14 cellular contexts compared by ENCODE assay signal in the genomic region with DNA sequence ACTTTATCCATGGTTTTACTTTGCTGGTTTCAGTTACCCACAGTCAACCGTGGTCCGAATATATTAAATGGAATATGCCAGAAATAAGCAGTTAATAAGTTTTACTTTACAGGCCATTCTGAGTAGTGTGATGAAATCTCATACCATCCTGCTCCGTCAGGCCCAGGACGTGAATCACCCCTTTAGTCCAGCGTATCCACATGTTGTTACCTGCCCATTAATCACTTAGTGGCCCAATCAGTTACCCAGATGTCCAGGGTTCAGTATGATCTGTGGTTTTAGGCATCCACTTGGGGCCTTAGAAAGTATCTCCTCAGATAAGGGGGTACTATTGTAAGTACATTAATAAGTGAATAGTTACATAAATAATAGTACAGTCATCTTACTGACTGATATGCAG.
DNase-seq lines count a peak whose midpoint lies in the region; ATAC-seq, FAIRE-seq and TF ChIP-seq lines count a peak whose summit lies in the region.
"Had no signal": no experiment of that assay in that cellular context is flagged by ENCODE, and none has a peak within 500 bp of the region (broad histone marks: within the 10 kb centered on the region; RNA-seq: fewer than 3 reads in every experiment).

No MANE protein-coding gene starts in this region.

- H3K9me3 Mint-ChIP-seq in glutamatergic neuron (ENCODE audit: unreplicated experiment) = no peaks in the 10 kb centered on the region
- H3K9me3 Mint-ChIP-seq: natural killer cell had no signal

- H3K27me3 Mint-ChIP-seq in glutamatergic neuron (ENCODE audit: unreplicated experiment) = no peaks in the 10 kb centered on the region

- WGBS in prostate gland = 53% methylated on average over 5 of the region's 5 CpGs

- H3K4me3 ChIP-seq in prostate gland = no peak overlapping the region
- H3K4me3 ChIP-seq in colonic mucosa = no peak overlapping the region

- peak; percentile 82 for FAIRE-seq in RCC 7860 (lab: Jason Lieb, UNC)
- FAIRE-seq: TTC549 had no signal

- H3K27ac Mint-ChIP-seq in glutamatergic neuron (ENCODE audit: unreplicated experiment) = no peak overlapping the region
- H3K27ac Mint-ChIP-seq: natural killer cell had no signal

- ATAC-seq in esophagus mucosa = peak; percentile 99
- ATAC-seq: natural killer cell had no signal

- DNase-seq in Daoy (ENCODE audit: low read depth) = peak; percentile 65
- DNase-seq in RCC 7860 (ENCODE audit: low spot score) = peak; percentile 68
- peak; percentile 29 for DNase-seq in prostate gland (ENCODE audit: low spot score)
- no peak for DNase-seq in colonic mucosa
- no peak for DNase-seq in NCI-H2107 (lab: John Stamatoyannopoulos, UW)
- no peak for DNase-seq in activated CD4-positive, alpha-beta T cell treated with anti-CD3 and anti-CD28 coated beads for 1 hour
- DNase-seq in glutamatergic neuron = no peak
- DNase-seq: activated CD8-positive, alpha-beta memory T cell treated with anti-CD3 and anti-CD28 coated beads, Interleukin-2, amount 50 U/mL, for 4 hours; H7; kidney; natural killer cell; NCI-H2227 treated with DMSO at 0.1 percent for 48 hours had no signal

- no peaks in the 10 kb centered on the region for H3K36me3 Mint-ChIP-seq in glutamatergic neuron (ENCODE audit: unreplicated experiment)
- H3K36me3 Mint-ChIP-seq: natural killer cell had no signal

- H3K27ac ChIP-seq in prostate gland = no peak overlapping the region
- no peak overlapping the region for H3K27ac ChIP-seq in colonic mucosa

- H3K27me3 ChIP-seq in prostate gland (replicated peaks; ENCODE audit: insufficient read depth) = no peaks in the 10 kb centered on the region
- no peaks in the 10 kb centered on the region for H3K27me3 ChIP-seq in colonic mucosa

- H3K4me3 Mint-ChIP-seq in glutamatergic neuron (ENCODE audit: unreplicated experiment) = no peak overlapping the region
- H3K4me3 Mint-ChIP-seq: natural killer cell had no signal

- H3K4me1 Mint-ChIP-seq in glutamatergic neuron (ENCODE audit: low read depth, unreplicated experiment) = no peaks in the 10 kb centered on the region
- H3K4me1 Mint-ChIP-seq: natural killer cell had no signal

- H3K36me3 ChIP-seq in prostate gland = no peaks in the 10 kb centered on the region
- no peaks in the 10 kb centered on the region for H3K36me3 ChIP-seq in colonic mucosa

- no peak for TF ChIP-seq POLR2A in prostate gland (IDR thresholded peaks at IDR 0.05)

- H3K9ac ChIP-seq in colonic mucosa (ENCODE audit: low read depth in 2 of 2, low read length in 2 of 2) = no peak overlapping the region

- intact Hi-C loops in prostate gland (cut with DNase I) (no loop called here), colonic mucosa (cut with DNase I) (no loop called here)

- H3K9me3 ChIP-seq in prostate gland = no peaks in the 10 kb centered on the region
- H3K9me3 ChIP-seq in colonic mucosa = no peaks in the 10 kb centered on the region

- H3K4me1 ChIP-seq in prostate gland (replicated peaks) (no peaks in the 10 kb centered on the region), colonic mucosa (no peaks in the 10 kb centered on the region)

- TF ChIP-seq CTCF in prostate gland (IDR thresholded peaks at IDR 0.05) = no peak
- no peak for TF ChIP-seq CTCF in colonic mucosa (IDR thresholded peaks at IDR 0.05)
- no peak for TF ChIP-seq CTCF in glutamatergic neuron (IDR thresholded peaks at IDR 0.05; ENCODE audit: partially characterized antibody, unreplicated experiment)

Comparison
In these comparisons a context has a peak if more than half of its experiments do, and no peak if none do; other contexts are left out.
1. DNase-seq: peak in Daoy (single experiment), RCC 7860 (single experiment) and prostate gland (single experiment); none in colonic mucosa (single experiment), NCI-H2107 (single experiment), activated CD4-positive, alpha-beta T cell treated with anti-CD3 and anti-CD28 coated beads for 1 hour (single experiment) and glutamatergic neuron (single experiment).